Comparison of ENCODE assay signal across 1 cellular context in the genomic region with DNA sequence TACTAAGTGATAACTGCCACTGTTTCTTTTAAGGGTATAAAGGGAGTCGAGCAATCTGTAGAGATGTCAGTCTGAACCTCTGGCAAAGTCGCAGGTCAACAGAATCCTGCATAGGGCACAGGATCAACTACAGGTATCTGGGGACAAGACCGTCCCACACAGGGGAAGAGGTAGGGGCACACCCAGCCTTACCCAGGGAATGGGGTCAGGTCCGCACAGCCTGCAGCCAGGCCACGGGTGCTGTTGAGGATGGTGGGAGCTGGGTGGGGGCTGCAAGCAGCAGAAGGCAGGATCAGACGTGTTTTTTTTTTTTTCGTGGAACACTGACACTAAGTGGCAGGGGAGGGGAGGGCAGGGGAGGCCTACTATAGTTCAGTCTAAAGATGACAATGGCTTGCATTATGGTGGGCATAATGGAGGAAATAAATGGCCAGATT.
TF ChIP-seq lines count a peak whose summit lies in the region.

No MANE protein-coding gene starts in this region.

TF ChIP-seq in GM12878, 131 proteins besides CTCF, POLR2A, EP300 and RAD21 (continued from another document):
- no peak for TF ChIP-seq SMAD1 (IDR thresholded peaks at IDR 0.05; ENCODE audit: low read depth, partially characterized antibody)
- TF ChIP-seq, protein P1, sequence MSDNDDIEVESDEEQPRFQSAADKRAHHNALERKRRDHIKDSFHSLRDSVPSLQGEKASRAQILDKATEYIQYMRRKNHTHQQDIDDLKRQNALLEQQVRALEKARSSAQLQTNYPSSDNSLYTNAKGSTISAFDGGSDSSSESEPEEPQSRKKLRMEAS (IDR thresholded peaks at IDR 0.05; ENCODE audit: low read depth, low read length): no peak
- TF ChIP-seq SMAD5 (IDR thresholded peaks at IDR 0.05; ENCODE audit: low read depth): no peak
- TF ChIP-seq MLLT1 (IDR thresholded peaks at IDR 0.05): no peak
- no peak for TF ChIP-seq SRF (IDR thresholded peaks at IDR 0.05; ENCODE audit: low read depth in 2 of 2, low read length in 2 of 2)
- no peak for TF ChIP-seq HDAC6 (IDR thresholded peaks at IDR 0.05; ENCODE audit: unreplicated experiment)
- TF ChIP-seq YBX1 (IDR thresholded peaks at IDR 0.05): no peak
- no peak for TF ChIP-seq NFYA (IDR thresholded peaks at IDR 0.05; ENCODE audit: borderline replicate concordance, low read depth, low read length)
- no peak for TF ChIP-seq ATF7 (IDR thresholded peaks at IDR 0.05; ENCODE audit: low read depth)
- TF ChIP-seq MYB (IDR thresholded peaks at IDR 0.05; ENCODE audit: borderline replicate concordance, low read depth, low read length): no peak
- TF ChIP-seq, protein P2, sequence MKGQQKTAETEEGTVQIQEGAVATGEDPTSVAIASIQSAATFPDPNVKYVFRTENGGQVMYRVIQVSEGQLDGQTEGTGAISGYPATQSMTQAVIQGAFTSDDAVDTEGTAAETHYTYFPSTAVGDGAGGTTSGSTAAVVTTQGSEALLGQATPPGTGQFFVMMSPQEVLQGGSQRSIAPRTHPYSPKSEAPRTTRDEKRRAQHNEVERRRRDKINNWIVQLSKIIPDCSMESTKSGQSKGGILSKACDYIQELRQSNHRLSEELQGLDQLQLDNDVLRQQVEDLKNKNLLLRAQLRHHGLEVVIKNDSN (IDR thresholded peaks at IDR 0.05; ENCODE audit: borderline replicate concordance, extremely low read length, insufficient read depth, low read depth, low read length): no peak
- TF ChIP-seq BMI1 (IDR thresholded peaks at IDR 0.05; ENCODE audit: borderline replicate concordance): no peak
- TF ChIP-seq GABPA (IDR thresholded peaks at IDR 0.05; ENCODE audit: low read depth): no peak
- TF ChIP-seq ZZZ3 (IDR thresholded peaks at IDR 0.05; ENCODE audit: control insufficient read depth, insufficient read length, low read depth): no peak
- TF ChIP-seq RUNX3 (IDR thresholded peaks at IDR 0.05; ENCODE audit: low read length): no peak
